Comparison of ENCODE assay signal across 8 cellular contexts in the genomic region with DNA sequence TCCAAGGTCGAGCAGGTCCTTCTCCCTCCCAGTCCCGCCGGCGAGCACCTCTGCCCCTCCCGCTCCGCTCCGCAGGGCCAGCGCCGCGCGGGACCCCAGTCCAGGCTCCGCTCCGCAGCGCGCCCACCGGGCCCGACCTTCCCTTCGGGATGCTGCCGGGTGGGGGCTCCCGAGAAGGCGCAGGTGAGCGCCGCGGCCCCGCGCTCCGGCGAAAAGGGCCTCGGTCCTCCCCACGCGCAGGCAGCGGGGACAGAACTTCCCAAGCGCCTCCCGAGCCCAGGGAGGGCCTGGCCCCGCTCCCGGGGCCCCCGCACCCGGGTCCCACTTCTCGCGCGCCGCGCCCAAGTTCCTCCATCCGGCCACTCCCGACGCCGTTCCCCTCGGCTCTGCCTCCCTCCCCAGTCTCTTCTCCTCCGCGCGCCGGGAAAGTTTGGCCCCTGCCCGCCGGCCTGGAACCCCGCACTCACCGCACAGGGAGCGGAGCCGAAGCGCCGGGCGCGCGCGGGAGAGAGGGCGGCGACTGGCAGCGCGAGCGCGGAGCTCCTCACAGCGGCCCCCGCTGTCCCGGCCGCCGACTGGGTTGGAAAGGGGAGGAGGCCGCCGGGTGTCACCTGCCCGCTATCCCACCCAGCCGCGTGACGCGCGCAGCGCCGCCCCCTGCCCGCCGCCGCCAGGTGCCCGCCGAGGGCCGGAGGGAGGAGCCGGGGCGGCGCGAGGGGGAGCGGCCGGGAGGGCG. TPM values are rescaled to one million over a fixed set of nuclear protein-coding genes. Genes with fewer than 3 reads are reported as not detected.
DNase-seq lines count a peak whose midpoint lies in the region; ATAC-seq and TF ChIP-seq lines count a peak whose summit lies in the region.

A gene (minus strand): TSS at position 577 of the 736 bp plus-strand sequence. CDS start 56,872 bp downstream, outside the sequence.

- H3K36me3 ChIP-seq in iPS-20b (ENCODE audit: insufficient read depth, low read depth, low read length) (no peaks in the 10 kb centered on the region), skeletal muscle satellite cell (ENCODE audit: insufficient read depth, low read length) (no peaks in the 10 kb centered on the region)

- in situ Hi-C loops in astrocyte of the spinal cord (cut with HindIII; ENCODE audit: low sequenced_read_pairs): no loop called here

- H3K9me3 ChIP-seq in iPS-20b (ENCODE audit: insufficient read depth, low read depth, low read length) (no peaks in the 10 kb centered on the region), skeletal muscle satellite cell (replicated peaks; ENCODE audit: low read length) (no peaks in the 10 kb centered on the region)

- peak; percentile 91 for ATAC-seq in GM21619 (IDR thresholded peaks at IDR 0.05; ENCODE audit: unreplicated experiment)
- ATAC-seq in GM18873 (IDR thresholded peaks at IDR 0.05; ENCODE audit: low FRiP score, unreplicated experiment): no peak

- H3K27me3 ChIP-seq in iPS-20b (ENCODE audit: insufficient read depth, low read length) (peaks cover 38% of the 10 kb centered on the region), skeletal muscle satellite cell (ENCODE audit: control insufficient read depth, insufficient read depth, low read length) (peaks cover 63% of the 10 kb centered on the region)

- DNase-seq in GM03348 (ENCODE audit: low spot score) (peak; percentile 70), HuH-7 (ENCODE audit: low spot score) (peak; percentile 83), RWPE1 (ENCODE audit: low spot score) (peak; percentile 90), astrocyte of the spinal cord (ENCODE audit: low read depth, low spot score) (peak; percentile 5)

- H3K4me1 ChIP-seq in iPS-20b (ENCODE audit: insufficient read depth, low read length) (peaks cover 4% of the 10 kb centered on the region; the same call in 1 of the 2 replicates), skeletal muscle satellite cell (ENCODE audit: control insufficient read depth, insufficient read depth, low read length) (peaks cover 10% of the 10 kb centered on the region)

- peak; percentile 81 for TF ChIP-seq CTCF in RWPE1 (conservative IDR thresholded peaks at IDR 0.05; ENCODE audit: low read depth)
- peak; percentile 39 for TF ChIP-seq CTCF in astrocyte of the spinal cord (IDR thresholded peaks at IDR 0.05; ENCODE audit: low read depth, low read length)

- H3K27ac ChIP-seq in RWPE1 (no peak within 1 kb of the TSS), iPS-20b (ENCODE audit: low read length) (no peak within 1 kb of the TSS)

- CTCF ChIA-PET in RWPE1 (lab: Yijun Ruan, JAX): interaction anchor here (0.6 to 1.9 kb wide), 9 partner anchors 16 to 1764 kb away, joined by 3 to 5 read pairs (median 3); no protein-coding TSS in a partner anchor

- H3K4me2 ChIP-seq in skeletal muscle satellite cell (ENCODE audit: low read length): peak within 1 kb of the TSS; percentile 97

- peak within 1 kb of the TSS; percentile 73; the same call in 1 of the 2 replicates for H3K9ac ChIP-seq in iPS-20b (ENCODE audit: low read depth, low read length)
- H3K9ac ChIP-seq in skeletal muscle satellite cell (ENCODE audit: low read depth, low read length): peak within 1 kb of the TSS; percentile 34

- H3K4me3 ChIP-seq in astrocyte of the spinal cord (ENCODE audit: low read depth, low read length) (peak within 1 kb of the TSS; percentile 48), iPS-20b (ENCODE audit: low read length) (peak within 1 kb of the TSS; percentile 81), skeletal muscle satellite cell (ENCODE audit: low read length) (peak within 1 kb of the TSS; percentile 81)

- POLR2A ChIA-PET in RWPE1 (lab: Yijun Ruan, JAX; ENCODE audit: low non-redundant PET): interaction anchor here (0.7 to 1.0 kb wide), 2 partner anchors 15 to 30 kb away, joined by 3 read pairs; no protein-coding TSS in a partner anchor

RNA-seq across cellular contexts. Expression of the gene that starts here (rescaled TPM):
- total RNA-seq in skeletal muscle satellite cell (2012; rRNA removed): 0.44 and 0.51 TPM in 2 replicates

Comparison
In these comparisons a context has a peak if more than half of its experiments do, and no peak if none do; other contexts are left out.
1. DNase-seq: peak in every context shown above with its lines; median percentile 90 in RWPE1; 83 in HuH-7; 70 in GM03348; 5 in astrocyte of the spinal cord.